Comparison of ENCODE assay signal across 8 cellular contexts in genomic region chr6:107866606-107867301, GRCh38. TPM values are rescaled to one million over a fixed set of nuclear protein-coding genes. Genes with fewer than 3 reads are reported as not detected.
DNase-seq lines count a peak whose midpoint lies in the region; FAIRE-seq and TF ChIP-seq lines count a peak whose summit lies in the region.

No MANE protein-coding gene starts in this region.

- no peak overlapping the region for H4K91ac ChIP-seq in H1 (replicated peaks; ENCODE audit: insufficient read length, low read length)

- no peaks in the 10 kb centered on the region for H3K9me3 Mint-ChIP-seq in Caco-2 (ENCODE audit: unreplicated experiment)
- H3K9me3 Mint-ChIP-seq in nephron progenitor cell = peaks cover 1% of the 10 kb centered on the region

- FAIRE-seq in H1 (lab: Jason Lieb, UNC) = peak; percentile 90

- H3K14ac ChIP-seq in H1 (ENCODE audit: insufficient read length) = no peak overlapping the region

- H3K36me3 ChIP-seq in Caco-2 (ENCODE audit: control insufficient read depth, insufficient read depth, low read length) = no peaks in the 10 kb centered on the region
- peaks cover 21% of the 10 kb centered on the region; the same call in 1 of the 2 replicates for H3K36me3 ChIP-seq in OCI-LY1 (ENCODE audit: insufficient read depth, low read length)
- peaks cover 0 to 10% (median 0%) of the 10 kb centered on the region in 4 experiments; a peak in 2 of 8 replicates for H3K36me3 ChIP-seq in H1 (ENCODE audit: control insufficient read depth in 2 of 4, insufficient read depth in 4 of 4, low read length in 3 of 4)

- no peak overlapping the region for H2BK20ac ChIP-seq in H1 (ENCODE audit: low read length)

- H3K9ac ChIP-seq in OCI-LY1 (ENCODE audit: low read length) (no peak overlapping the region), H1 (replicated peaks in 1 of 4; ENCODE audit: extremely low read depth in 1 of 4, low read depth in 3 of 4, low read length in 3 of 4) (no peak overlapping the region)

- no peak overlapping the region for H2BK120ac ChIP-seq in H1 (replicated peaks; ENCODE audit: low read depth, low read length)

- H3K9me2 ChIP-seq in OCI-LY1 (ENCODE audit: low read depth, low read length) = no peaks in the 10 kb centered on the region

- H3K4ac ChIP-seq in H1 (replicated peaks; ENCODE audit: insufficient read length, low read depth, low read length) = no peak overlapping the region

- H3K4me3 Mint-ChIP-seq in Caco-2 (ENCODE audit: unreplicated experiment) (no peak overlapping the region), nephron progenitor cell (no peak overlapping the region)

- no peaks in the 10 kb centered on the region for H3K79me1 ChIP-seq in H1 (ENCODE audit: low read depth, low read length)

- DNase-seq in Caco-2 (peak in 1 of 2 experiments; percentile 30), GM20000 (ENCODE audit: low spot score) (peak; percentile 59), H1 (ENCODE audit: low read depth in 1 of 2, low spot score in 2 of 2) (no peak), nephron progenitor cell (no peak), GDM1 (lab: John Stamatoyannopoulos, UW) (no peak), lower leg skin (ENCODE audit: low spot score in 2 of 2) (no peak), COR-L47 (lab: John Stamatoyannopoulos, UW) (no peak)

- H3K27me3 Mint-ChIP-seq in Caco-2 (ENCODE audit: insufficient read depth, unreplicated experiment) = no peaks in the 10 kb centered on the region
- no peaks in the 10 kb centered on the region for H3K27me3 Mint-ChIP-seq in nephron progenitor cell (ENCODE audit: low read depth, poor library complexity)

- no peak overlapping the region for H4K8ac ChIP-seq in H1 (ENCODE audit: extremely low read depth, insufficient read depth, low read length)

- TF ChIP-seq POLR2A in H1 (IDR thresholded peaks at IDR 0.05; ENCODE audit: control extremely low read depth in 1 of 2, low read depth in 2 of 2, low read length in 2 of 2) (no peak; a peak in 1 of 3 replicates), lower leg skin (IDR thresholded peaks at IDR 0.05) (no peak)

- no peak overlapping the region for H3K56ac ChIP-seq in H1 (replicated peaks; ENCODE audit: insufficient read length, low read depth, low read length)

- H3K4me3 ChIP-seq in Caco-2 (ENCODE audit: low read depth, low read length) (no peak overlapping the region), OCI-LY1 (ENCODE audit: low read depth, low read length, poor library complexity, severe bottlenecking) (no peak overlapping the region), H1 (ENCODE audit: extremely low read depth in 1 of 4, insufficient read depth in 2 of 4, low read depth in 3 of 4, low read length in 4 of 4) (no peak overlapping the region), lower leg skin (ENCODE audit: low read depth, poor library complexity, severe bottlenecking) (no peak overlapping the region)

- H3K4me1 ChIP-seq in Caco-2 = no peaks in the 10 kb centered on the region
- H3K4me1 ChIP-seq in OCI-LY1 (ENCODE audit: insufficient read depth, low read length, severe bottlenecking) = no peaks in the 10 kb centered on the region
- H3K4me1 ChIP-seq in H1 (replicated peaks in 1 of 4; ENCODE audit: control insufficient read depth in 3 of 4, insufficient read depth in 4 of 4, low read length in 3 of 4) = peaks cover 0 to 14% (median 10%) of the 10 kb centered on the region in 4 experiments

- no peak overlapping the region for H2AFZ ChIP-seq in OCI-LY1 (ENCODE audit: low read length)
- no peak overlapping the region for H2AFZ ChIP-seq in H1 (ENCODE audit: low read length)

- intact Hi-C loops in Caco-2 (cut with micrococcal nuclease; ENCODE audit: unreplicated experiment) = loop anchor here (1.0 to 5.0 kb wide), 2 partner anchors 64 to 191 kb away; no protein-coding TSS in a partner anchor
- intact Hi-C loops in lower leg skin (cut with DNase I; ENCODE audit: low total_unique reads) = no loop called here

- H3K79me2 ChIP-seq in OCI-LY1 (ENCODE audit: insufficient read depth, low read length) (no peaks in the 10 kb centered on the region), H1 (ENCODE audit: control insufficient read depth in 1 of 2, insufficient read depth in 2 of 2, low read length in 2 of 2) (no peaks in the 10 kb centered on the region)

- H3F3A ChIP-seq in OCI-LY1 (ENCODE audit: insufficient read depth, low read length) = no peaks in the 10 kb centered on the region

- no TSS peak for BruUV-seq in Caco-2 (replicated peaks; lab: Mats Ljungman, UMichigan)

- H3K27ac ChIP-seq in OCI-LY1 (ENCODE audit: low read depth, low read length, poor library complexity, severe bottlenecking) = no peak overlapping the region
- no peak overlapping the region for H3K27ac ChIP-seq in H1 (ENCODE audit: low read depth, low read length)

- H3K4me2 ChIP-seq in OCI-LY1 (ENCODE audit: low read length) = no peak overlapping the region
- H3K4me2 ChIP-seq in H1 (ENCODE audit: insufficient read depth in 1 of 2, low read depth in 2 of 2, low read length in 2 of 2) = no peak overlapping the region

- 62% methylated on average over 11 of the region's 11 CpGs; no CpG with 5 or more reads in 1 of the 2 experiments for WGBS in H1 (ENCODE audit: extremely low coverage in 1 of 2, insufficient coverage in 1 of 2, insufficient read length in 1 of 2, insufficient replicate concordance in 2 of 2, low coverage in 1 of 2, low lambda C conversion rate in 2 of 2, missing lambda C conversion rate in 1 of 2), 2 experiments
- 48 to 55% methylated on average over 11 of the region's 11 CpGs for WGBS in lower leg skin, 2 donors

- H3K4me1 Mint-ChIP-seq in Caco-2 (ENCODE audit: low read depth, unreplicated experiment) (no peaks in the 10 kb centered on the region), nephron progenitor cell (peaks cover 16% of the 10 kb centered on the region)

- peak; percentile 39 to 49 for TF ChIP-seq RAD21 in H1 (IDR thresholded peaks at IDR 0.05 in 1 of 2, conservative IDR thresholded peaks at IDR 0.05 in 1 of 2; ENCODE audit: low read depth in 2 of 2, low read length in 2 of 2)

- CTCF ChIA-PET in Caco-2 (lab: Charles Lee) (interaction anchor here (0.8 to 1.3 kb wide), 3 partner anchors 144 to 192 kb away, joined by 3 to 4 read pairs (median 3); no protein-coding TSS in a partner anchor), H1 (lab: Charles Lee; ENCODE audit: partially characterized antibody) (interaction anchor here (0.6 to 4.6 kb wide), 39 partner anchors 9 to 1245 kb away, joined by 3 to 42 read pairs (median 3); partner anchors contain the start of gene SCML4)

- H2BK12ac ChIP-seq in H1 (ENCODE audit: low read depth, low read length) = no peak overlapping the region; the same call in 1 of the 2 replicates

- no peaks in the 10 kb centered on the region for H3K23me2 ChIP-seq in H1 (ENCODE audit: low read depth, low read length)

- no peak overlapping the region for H2BK5ac ChIP-seq in H1 (ENCODE audit: low read depth, low read length)

- POLR2A ChIA-PET in Caco-2 (lab: Charles Lee) (no interaction called here), H1 (lab: Charles Lee; ENCODE audit: partially characterized antibody) (interaction anchor here (0.7 to 1.6 kb wide), 2 partner anchors 10 to 23 kb away, joined by 3 to 6 read pairs; no protein-coding TSS in a partner anchor)

- no peaks in the 10 kb centered on the region for H3K9me3 ChIP-seq in Caco-2
- H3K9me3 ChIP-seq in OCI-LY1 (ENCODE audit: low read length) = no peaks in the 10 kb centered on the region
- H3K9me3 ChIP-seq in H1 (ENCODE audit: insufficient read depth in 2 of 2, low read depth in 1 of 2, low read length in 1 of 2) = no peaks in the 10 kb centered on the region

- no peak overlapping the region for H4K5ac ChIP-seq in H1 (ENCODE audit: insufficient read length, low read depth, low read length)

- no peak for TF ChIP-seq EP300 in H1 (IDR thresholded peaks at IDR 0.05; ENCODE audit: borderline replicate concordance in 1 of 2, low read depth in 2 of 2, low read length in 2 of 2)

- no peak overlapping the region for H2BK15ac ChIP-seq in H1 (ENCODE audit: low read length)

- H3K23ac ChIP-seq in H1 (ENCODE audit: insufficient read length) = no peak overlapping the region

- peak; percentile 32 to 56 for TF ChIP-seq CTCF in Caco-2 (IDR thresholded peaks at IDR 0.05; ENCODE audit: insufficient read depth in 1 of 2, low read depth in 1 of 2, low read length in 1 of 2, severe bottlenecking in 1 of 2, unreplicated experiment in 1 of 2)
- TF ChIP-seq CTCF in GM20000 (IDR thresholded peaks at IDR 0.05; ENCODE audit: extremely low read depth, missing control alignments) = no peak
- TF ChIP-seq CTCF in OCI-LY1 (IDR thresholded peaks at IDR 0.05; ENCODE audit: low read length) = peak; percentile 72
- TF ChIP-seq CTCF in H1 (IDR thresholded peaks at IDR 0.05; ENCODE audit: control extremely low read depth in 1 of 3, insufficient read depth in 1 of 3, low read depth in 1 of 3, low read length in 3 of 3) = peak in 2 of 3 experiments; percentile 44 to 59; a peak in 2 of 4 replicates
- TF ChIP-seq CTCF in nephron progenitor cell (IDR thresholded peaks at IDR 0.05) = peak; percentile 57
- no peak for TF ChIP-seq CTCF in lower leg skin (IDR thresholded peaks at IDR 0.05)

- H3K36me3 Mint-ChIP-seq in Caco-2 (ENCODE audit: insufficient read depth, unreplicated experiment) = peaks cover 36% of the 10 kb centered on the region
- peaks cover 14% of the 10 kb centered on the region for H3K36me3 Mint-ChIP-seq in nephron progenitor cell (ENCODE audit: low read depth)

- H4K20me1 ChIP-seq in OCI-LY1 (ENCODE audit: insufficient read depth, low read length) = no peaks in the 10 kb centered on the region
- no peaks in the 10 kb centered on the region for H4K20me1 ChIP-seq in H1 (replicated peaks in 1 of 2; ENCODE audit: control insufficient read depth in 1 of 2, insufficient read depth in 2 of 2, low read length in 2 of 2)

- no peak overlapping the region for H2AK5ac ChIP-seq in H1 (ENCODE audit: low read depth, low read length)

- no peak overlapping the region for H3K27ac Mint-ChIP-seq in Caco-2 (ENCODE audit: unreplicated experiment)
- H3K27ac Mint-ChIP-seq in nephron progenitor cell = no peak overlapping the region

- no peak overlapping the region for H3K18ac ChIP-seq in H1 (ENCODE audit: extremely low read depth, low read length)

- H3K27me3 ChIP-seq in Caco-2 (replicated peaks; ENCODE audit: control insufficient read depth, insufficient read depth, low read length) (no peaks in the 10 kb centered on the region), OCI-LY1 (ENCODE audit: insufficient read depth, low read length) (no peaks in the 10 kb centered on the region), H1 (replicated peaks in 1 of 4; ENCODE audit: control insufficient read depth in 3 of 4, extremely low read depth in 1 of 4, insufficient read depth in 3 of 4, low read length in 3 of 4) (no peaks in the 10 kb centered on the region)

RNA-seq across cellular contexts. Expression of gene SCML4, which starts 42.6 kb away (rescaled TPM):
- 2.6 and 2.8 TPM in 2 replicates for total RNA-seq in Caco-2 (2022)
- not detected in 2 replicates for total RNA-seq in H1 (2021; fragmentation: NEBNext Ultra II Directional; extraction: Animal tissue kit (Norgen Biotek cat#: 25700))
- polyA plus RNA-seq in H1 (2011; rRNA removed) = not detected in 2 replicates
- polyA plus RNA-seq in H1 (2011; cell fraction: cytosol; rRNA removed) = not detected
- polyA plus RNA-seq in H1 (2011; cell fraction: nucleus; rRNA removed) = not detected
- polyA plus RNA-seq in H1 (2012, experiment 1 of 2) = not detected in 4 replicates
- not detected for polyA plus RNA-seq in H1 (2012, experiment 2 of 2)
- polyA plus RNA-seq in H1 (2013, experiment 1 of 2) = not detected
- polyA plus RNA-seq in H1 (2013, experiment 2 of 2) = not detected
- not detected in 2 replicates for polyA minus RNA-seq in H1 (2011; rRNA and poly(A)+ RNA removed)
- polyA minus RNA-seq in H1 (2011; cell fraction: cytosol; rRNA and poly(A)+ RNA removed) = not detected
- polyA minus RNA-seq in H1 (2011; cell fraction: nucleus; rRNA and poly(A)+ RNA removed) = not detected
- total RNA-seq in lower leg skin = under 1 TPM; 0.10 to 0.51 (median 0.38) TPM

Comparison
In these comparisons a context has a peak if more than half of its experiments do, and no peak if none do; other contexts are left out.
1. CTCF ChIP-seq: peak in Caco-2 (2 of 2), OCI-LY1 (single experiment), H1 (2 of 3) and nephron progenitor cell (single experiment); none in GM20000 (single experiment) and lower leg skin (0 of 3).